Comparison of ENCODE assay signal across 18 cellular contexts in genomic region chr5:113218200-113218599, GRCh38.
DNase-seq lines count a peak whose midpoint lies in the region; ATAC-seq, FAIRE-seq and TF ChIP-seq lines count a peak whose summit lies in the region.
"Had no signal": no experiment of that assay in that cellular context is flagged by ENCODE, and none has a peak within 500 bp of the region (broad histone marks: within the 10 kb centered on the region; RNA-seq: fewer than 3 reads in every experiment).

No MANE protein-coding gene starts in this region.

- peaks cover 90% of the 10 kb centered on the region for H3K4me1 ChIP-seq in left ventricle myocardium inferior
- H3K4me1 ChIP-seq in foreskin keratinocyte, result peaks cover 21% of the 10 kb centered on the region

- DNase-seq in D721Med (ENCODE audit: insufficient read length, low spot score) (peak; percentile 37), NCI-H82 (lab: John Stamatoyannopoulos, UW) (peak; percentile 93), left ventricle myocardium inferior (peak; percentile 55), neural crest cell (ENCODE audit: low read depth, low spot score) (no peak), foreskin keratinocyte (no peak), NCI-H2196 (lab: John Stamatoyannopoulos, UW; ENCODE audit: unreplicated experiment) (no peak)
- no peak for DNase-seq in activated CD4-positive, alpha-beta T cell treated with anti-CD3 and anti-CD28 coated beads for 48 hours
- DNase-seq: ACHN; activated CD4-positive, alpha-beta memory T cell treated with anti-CD3 and anti-CD28 coated beads for 36 hours; activated naive CD4-positive, alpha-beta T cell treated with anti-CD3 and anti-CD28 coated beads, Interleukin-2, amount 50 U/mL, for 16 hours; activated T-cell treated with anti-CD3 and anti-CD28 coated beads, Interleukin-2, amount 50 U/mL, for 1 hour; DMS79 treated with DMSO at 0.1 percent for 48 hours; left lung; NCI-H1436 treated with DMSO at 0.1 percent for 48 hours; NCI-H446 treated with DMSO at 0.1 percent for 48 hours had no signal

- peaks cover 37% of the 10 kb centered on the region for H3K27me3 Mint-ChIP-seq in neural crest cell (ENCODE audit: low read depth)
- H3K27me3 Mint-ChIP-seq: activated CD4-positive, alpha-beta memory T cell treated with anti-CD3 and anti-CD28 coated beads for 36 hours had no signal

- H3K27ac Mint-ChIP-seq in neural crest cell (ENCODE audit: unreplicated experiment), result peak overlapping the region; percentile 30
- H3K27ac Mint-ChIP-seq: activated CD4-positive, alpha-beta memory T cell treated with anti-CD3 and anti-CD28 coated beads for 36 hours; CD14-positive monocyte had no signal

- no peak for ATAC-seq in foreskin keratinocyte
- ATAC-seq in GM18858 (IDR thresholded peaks at IDR 0.05; ENCODE audit: unreplicated experiment), result no peak
- ATAC-seq: left lung had no signal

- no peaks in the 10 kb centered on the region for H3K27me3 ChIP-seq in left ventricle myocardium inferior (ENCODE audit: low read depth)
- no peaks in the 10 kb centered on the region for H3K27me3 ChIP-seq in foreskin keratinocyte
- H3K27me3 ChIP-seq: left lung had no signal

- peak; percentile 87 for FAIRE-seq in D721Med (lab: Jason Lieb, UNC)
- FAIRE-seq: colon had no signal

- H3K9me3 ChIP-seq in left ventricle myocardium inferior (replicated peaks), result peaks cover 4% of the 10 kb centered on the region
- H3K9me3 ChIP-seq: left lung had no signal

- H3K36me3 Mint-ChIP-seq in neural crest cell (ENCODE audit: low read depth), result peaks cover 3% of the 10 kb centered on the region
- H3K36me3 Mint-ChIP-seq: activated CD4-positive, alpha-beta memory T cell treated with anti-CD3 and anti-CD28 coated beads for 36 hours; CD14-positive monocyte had no signal

- TF ChIP-seq CTCF in D721Med (IDR thresholded peaks at IDR 0.05; ENCODE audit: insufficient read depth, missing control alignments) (no peak), left ventricle myocardium inferior (IDR thresholded peaks at IDR 0.05; ENCODE audit: borderline replicate concordance) (no peak), neural crest cell (conservative IDR thresholded peaks at IDR 0.05) (no peak), foreskin keratinocyte (conservative IDR thresholded peaks at IDR 0.05) (no peak)

- peak overlapping the region; percentile 69 for H3K4me3 Mint-ChIP-seq in neural crest cell
- H3K4me3 Mint-ChIP-seq: activated CD4-positive, alpha-beta memory T cell treated with anti-CD3 and anti-CD28 coated beads for 36 hours had no signal

- H3K9me3 Mint-ChIP-seq in neural crest cell, result peaks cover 6% of the 10 kb centered on the region
- H3K9me3 Mint-ChIP-seq: activated CD4-positive, alpha-beta memory T cell treated with anti-CD3 and anti-CD28 coated beads for 36 hours had no signal

- intact Hi-C loops in left ventricle myocardium inferior (cut with micrococcal nuclease), result no loop called here

- peaks cover 40% of the 10 kb centered on the region for H3K4me1 Mint-ChIP-seq in neural crest cell
- H3K4me1 Mint-ChIP-seq: CD14-positive monocyte had no signal

- peak overlapping the region; percentile 52 for H3K4me3 ChIP-seq in left ventricle myocardium inferior
- H3K4me3 ChIP-seq: left lung had no signal

- no peaks in the 10 kb centered on the region for H3K36me3 ChIP-seq in left ventricle myocardium inferior
- H3K36me3 ChIP-seq: left lung had no signal

- H3K27ac ChIP-seq in left ventricle myocardium inferior (replicated peaks) (peak overlapping the region; percentile 91), foreskin keratinocyte (no peak overlapping the region)

Comparison
In these comparisons a context has a peak if more than half of its experiments do, and no peak if none do; other contexts are left out.
1. DNase-seq: peak in D721Med (single experiment), NCI-H82 (single experiment) and left ventricle myocardium inferior (single experiment); none in neural crest cell (single experiment), foreskin keratinocyte (0 of 2), NCI-H2196 (single experiment) and activated CD4-positive, alpha-beta T cell treated with anti-CD3 and anti-CD28 coated beads for 48 hours (single experiment).